12 cellular contexts compared by ENCODE assay signal in the genomic region with DNA sequence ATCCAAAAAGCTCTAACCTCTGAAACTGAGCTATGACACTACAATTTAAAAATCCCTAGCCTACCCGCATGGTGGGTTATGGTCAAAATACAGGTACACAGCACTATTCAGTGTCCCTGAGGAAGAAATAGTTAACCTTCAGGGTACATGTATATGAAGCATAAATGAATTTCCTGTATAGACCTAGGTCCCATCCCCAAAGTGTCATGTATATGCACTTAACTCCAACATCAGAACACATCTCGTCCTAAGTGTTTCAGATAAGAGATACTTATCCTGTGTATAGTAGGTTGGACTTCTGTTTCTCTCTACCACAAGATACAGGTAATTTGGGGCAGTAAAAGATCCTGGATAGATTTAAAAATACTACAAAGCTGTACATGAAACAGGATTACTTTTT. TPM values are rescaled to one million over a fixed set of nuclear protein-coding genes. Genes with fewer than 3 reads are reported as not detected.
DNase-seq lines count a peak whose midpoint lies in the region; ATAC-seq and TF ChIP-seq lines count a peak whose summit lies in the region.
"Had no signal": no experiment of that assay in that cellular context is flagged by ENCODE, and none has a peak within 500 bp of the region (broad histone marks: within the 10 kb centered on the region; RNA-seq: fewer than 3 reads in every experiment).

No MANE protein-coding gene starts in this region.

- TF ChIP-seq POLR2A in GM19099 (IDR thresholded peaks at IDR 0.05; ENCODE audit: extremely low read depth, insufficient read length, low read depth): peak; percentile 4

- peaks cover 42% of the 10 kb centered on the region for H3K36me3 Mint-ChIP-seq in activated naive CD4-positive, alpha-beta T cell treated with anti-CD3 and anti-CD28 coated beads, Interleukin-2, amount 50 U/mL, for 24 hours
- peaks cover 8 to 48% of the 10 kb centered on the region in 2 donors for H3K36me3 Mint-ChIP-seq in activated naive CD4-positive, alpha-beta T cell treated with anti-CD3 and anti-CD28 coated beads, Interleukin-2, amount 50 U/mL, for 72 hours
- peaks cover 7 to 71% (median 23%) of the 10 kb centered on the region in 3 donors for H3K36me3 Mint-ChIP-seq in naive thymus-derived CD8-positive, alpha-beta T cell

- no peak for ATAC-seq in activated naive CD4-positive, alpha-beta T cell treated with anti-CD3 and anti-CD28 coated beads, Interleukin-2, amount 50 U/mL, for 72 hours
- ATAC-seq in naive thymus-derived CD8-positive, alpha-beta T cell: no peak

- H3K4me1 Mint-ChIP-seq in activated naive CD4-positive, alpha-beta T cell treated with anti-CD3 and anti-CD28 coated beads, Interleukin-2, amount 50 U/mL, for 24 hours: peaks cover 51% of the 10 kb centered on the region
- peaks cover 20 to 57% (median 32%) of the 10 kb centered on the region in 4 donors for H3K4me1 Mint-ChIP-seq in naive thymus-derived CD8-positive, alpha-beta T cell

- H3K27me3 Mint-ChIP-seq in activated naive CD4-positive, alpha-beta T cell treated with anti-CD3 and anti-CD28 coated beads, Interleukin-2, amount 50 U/mL, for 24 hours: no peaks in the 10 kb centered on the region
- H3K27me3 Mint-ChIP-seq in naive thymus-derived CD8-positive, alpha-beta T cell: no peaks in the 10 kb centered on the region

- POLR2A ChIA-PET in naive thymus-derived CD8-positive, alpha-beta T cell (lab: Charles Lee): interaction anchor here (0.6 to 2.4 kb wide), 4 partner anchors 10 to 1165 kb away, joined by 3 to 8 read pairs (median 4); partner anchors contain the start of gene ZNF619

- no peak for TF ChIP-seq CTCF in VCaP (conservative IDR thresholded peaks at IDR 0.05)

- H3K4me3 Mint-ChIP-seq in activated naive CD4-positive, alpha-beta T cell treated with anti-CD3 and anti-CD28 coated beads, Interleukin-2, amount 50 U/mL, for 24 hours: peak overlapping the region; percentile 39
- peak overlapping the region in 6 of 10 donors; percentile 11 to 77 (median 32) for H3K4me3 Mint-ChIP-seq in naive thymus-derived CD8-positive, alpha-beta T cell

- H3K27ac ChIP-seq in VCaP: peak overlapping the region; percentile 1; the same call in 1 of the 2 replicates
- H3K27ac ChIP-seq: BLaER1 had no signal

- H3K9me3 Mint-ChIP-seq in activated naive CD4-positive, alpha-beta T cell treated with anti-CD3 and anti-CD28 coated beads, Interleukin-2, amount 50 U/mL, for 24 hours: no peaks in the 10 kb centered on the region
- H3K9me3 Mint-ChIP-seq in activated naive CD4-positive, alpha-beta T cell treated with anti-CD3 and anti-CD28 coated beads, Interleukin-2, amount 50 U/mL, for 72 hours: no peaks in the 10 kb centered on the region
- peaks cover 0 to 7% (median 0%) of the 10 kb centered on the region in 9 donors for H3K9me3 Mint-ChIP-seq in naive thymus-derived CD8-positive, alpha-beta T cell

- no peak overlapping the region for H3K27ac Mint-ChIP-seq in activated naive CD4-positive, alpha-beta T cell treated with anti-CD3 and anti-CD28 coated beads, Interleukin-2, amount 50 U/mL, for 24 hours
- peak overlapping the region in 1 of 2 donors; percentile 29 for H3K27ac Mint-ChIP-seq in activated naive CD4-positive, alpha-beta T cell treated with anti-CD3 and anti-CD28 coated beads, Interleukin-2, amount 50 U/mL, for 72 hours
- peak overlapping the region in 5 of 10 donors; percentile 13 to 77 (median 63) for H3K27ac Mint-ChIP-seq in naive thymus-derived CD8-positive, alpha-beta T cell

- DNase-seq in activated naive CD4-positive, alpha-beta T cell treated with anti-CD3 and anti-CD28 coated beads, Interleukin-2, amount 50 U/mL, for 72 hours (ENCODE audit: low spot score in 2 of 2): no peak
- no peak for DNase-seq in naive thymus-derived CD8-positive, alpha-beta T cell
- no peak for DNase-seq in stimulated activated CD4-positive, alpha-beta T cell treated with anti-CD3 and anti-CD28 coated beads, Interleukin-4, amount 100 ng/mL, for 24 hours
- no peak for DNase-seq in A172 (ENCODE audit: low spot score)
- DNase-seq: NCI-H1930, NCI-H2171 treated with DMSO at 0.1 percent for 48 hours, NCI-H82, SHP77 treated with DMSO at 0.1 percent for 48 hours had no signal

RNA-seq across cellular contexts. Expression of gene RPL14, which starts 6.4 kb away (rescaled TPM):
- 1,000 to 10,000 TPM; 2,715 to 3,354 TPM for total RNA-seq in activated naive CD4-positive, alpha-beta T cell treated with anti-CD3 and anti-CD28 coated beads, Interleukin-2, amount 50 U/mL, for 72 hours
- 1,000 to 10,000 TPM; 3,382 to 3,475 TPM for total RNA-seq in naive thymus-derived CD8-positive, alpha-beta T cell
- 1,000 to 10,000 TPM; 1,654 to 1,909 (median 1,883) TPM for polyA plus RNA-seq in naive thymus-derived CD8-positive, alpha-beta T cell
- 313 and 589 TPM in 2 replicates for total RNA-seq in A172 (2014; rRNA removed; shearing (Covaris generic))

RNA-seq across cellular contexts. Expression of gene ZNF619, which starts 13.3 kb away (rescaled TPM):
- total RNA-seq in activated naive CD4-positive, alpha-beta T cell treated with anti-CD3 and anti-CD28 coated beads, Interleukin-2, amount 50 U/mL, for 72 hours: 1 to 10 TPM in 1 of 2 donors, under 1 TPM in 1; 0.91 to 5.7 TPM
- total RNA-seq in naive thymus-derived CD8-positive, alpha-beta T cell: 10 to 100 TPM; 11.3 to 14.2 TPM
- polyA plus RNA-seq in naive thymus-derived CD8-positive, alpha-beta T cell: 1 to 10 TPM; 2.3 to 3.1 (median 3.0) TPM
- 4.9 and 5.1 TPM in 2 replicates for total RNA-seq in A172 (2014; rRNA removed; shearing (Covaris generic))

RNA-seq across cellular contexts. Expression of gene ZNF620, which starts 42.3 kb away (rescaled TPM):
- total RNA-seq in activated naive CD4-positive, alpha-beta T cell treated with anti-CD3 and anti-CD28 coated beads, Interleukin-2, amount 50 U/mL, for 72 hours: 1 to 10 TPM; 4.3 to 4.9 TPM
- total RNA-seq in naive thymus-derived CD8-positive, alpha-beta T cell: 1 to 10 TPM; 3.9 to 4.1 TPM
- 1 to 10 TPM; 3.1 to 4.0 (median 3.4) TPM for polyA plus RNA-seq in naive thymus-derived CD8-positive, alpha-beta T cell
- 2.5 and 2.7 TPM in 2 replicates for total RNA-seq in A172 (2014; rRNA removed; shearing (Covaris generic))
